In the genomic region with DNA sequence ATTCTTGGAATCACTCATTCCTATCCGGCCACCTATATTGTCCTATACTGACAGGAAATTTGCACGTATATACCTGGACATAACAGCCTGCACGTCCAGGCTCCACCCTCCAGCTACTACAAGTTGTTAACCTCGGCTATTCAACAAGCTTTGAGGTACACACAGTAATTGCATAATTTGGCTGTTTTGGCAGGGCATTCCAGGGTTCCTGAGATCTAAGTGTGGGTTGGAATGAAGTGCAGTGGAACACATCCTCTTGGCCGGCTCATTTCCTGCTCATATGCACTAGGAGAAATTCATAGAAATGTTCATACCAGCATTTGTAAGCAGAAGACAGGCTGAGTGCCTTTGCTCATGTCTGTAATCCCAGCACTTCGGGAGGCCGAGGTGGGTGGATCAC, we compare ENCODE assay signal across 26 cellular contexts.
"Had no signal": no experiment of that assay in that cellular context is flagged by ENCODE, and none has a peak within 500 bp of the region (broad histone marks: within the 10 kb centered on the region; RNA-seq: fewer than 3 reads in every experiment).

No MANE protein-coding gene starts in this region.

- H3K27me3 ChIP-seq: dorsolateral prefrontal cortex, gastrocnemius medialis, heart right ventricle, ovary, right lobe of liver, suprapubic skin, transverse colon had no signal

- H3K4me3 ChIP-seq: dorsolateral prefrontal cortex, gastrocnemius medialis, heart right ventricle, ovary, psoas muscle, right lobe of liver, suprapubic skin, transverse colon had no signal

- DNase-seq: cortex of kidney; dorsolateral prefrontal cortex; effector CD4-positive, alpha-beta T cell; foreskin fibroblast; gastrocnemius medialis; heart right ventricle; hippocampal formation; islet precursor cell; kidney glomerular epithelial cell; left colon; natural killer cell; occipital lobe; ovary; posterior cingulate gyrus; psoas muscle; right lobe of liver; small intestine; stimulated activated CD4-positive, alpha-beta T cell treated with anti-CD3 and anti-CD28 coated beads, Interleukin-15, amount 100 ng/mL, for 24 hours; stimulated activated CD4-positive, alpha-beta T cell treated with anti-CD3 and anti-CD28 coated beads, Interleukin-2, amount 100 ng/mL, for 48 hours; stimulated activated CD8-positive, alpha-beta memory T cell treated with anti-CD3 and anti-CD28 coated beads, Interleukin-4, amount 100 ng/mL, for 48 hours; stimulated activated naive CD4-positive, alpha-beta T cell; stimulated activated naive CD8-positive, alpha-beta T cell treated with anti-CD3 and anti-CD28 coated beads, Interleukin-15, amount 100 ng/mL, for 72 hours; transverse colon had no signal

- H3K36me3 ChIP-seq: gastrocnemius medialis, ovary, right lobe of liver, suprapubic skin, transverse colon had no signal

- ATAC-seq: esophagus mucosa; gastrocnemius medialis; heart right ventricle; left colon; natural killer cell; psoas muscle; right lobe of liver; stimulated activated naive CD8-positive, alpha-beta T cell treated with anti-CD3 and anti-CD28 coated beads, Interleukin-15, amount 100 ng/mL, for 72 hours had no signal

- H3K4me1 ChIP-seq: psoas muscle, right lobe of liver, suprapubic skin had no signal

- H3K27ac ChIP-seq: dorsolateral prefrontal cortex, epithelial cell of prostate, gastrocnemius medialis, heart right ventricle, ovary, psoas muscle, right lobe of liver, suprapubic skin, transverse colon had no signal

- H3K9me3 ChIP-seq: ovary, right lobe of liver had no signal
